In the genomic region with DNA sequence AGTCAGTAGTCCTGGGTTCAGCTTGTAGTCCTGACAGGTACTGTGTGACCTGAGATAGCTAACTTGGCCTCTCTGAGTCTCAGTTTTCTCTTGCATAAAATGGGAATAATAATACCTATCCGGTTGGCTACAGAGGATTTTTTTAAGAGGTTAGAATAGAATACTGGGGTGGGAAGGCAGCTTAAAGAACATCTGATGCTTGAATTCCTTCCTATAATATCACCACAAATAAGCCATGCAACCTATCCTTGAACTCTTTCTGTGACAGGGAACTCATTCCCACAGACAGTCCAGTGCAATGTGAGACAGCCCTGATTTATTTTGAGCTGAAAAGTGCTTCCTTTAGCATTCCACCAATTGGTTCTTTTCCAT, we compare ENCODE assay signal across 16 cellular contexts.
DNase-seq lines count a peak whose midpoint lies in the region; ATAC-seq and TF ChIP-seq lines count a peak whose summit lies in the region.
"Had no signal": no experiment of that assay in that cellular context is flagged by ENCODE, and none has a peak within 500 bp of the region (broad histone marks: within the 10 kb centered on the region; RNA-seq: fewer than 3 reads in every experiment).

No MANE protein-coding gene starts in this region.

- no peak overlapping the region for H3K4me2 ChIP-seq in neuronal stem cell (ENCODE audit: insufficient read depth, low read length, poor library complexity, severe bottlenecking)

- H4K8ac ChIP-seq in neuronal stem cell (ENCODE audit: low read depth, low read length) = no peak overlapping the region

- no peak overlapping the region for H4K91ac ChIP-seq in neuronal stem cell (ENCODE audit: low read depth, low read length, poor library complexity)

- H3K4me1 ChIP-seq in heart right ventricle (peaks cover 0 to 44% (median 23%) of the 10 kb centered on the region in 9 donors), neuronal stem cell (ENCODE audit: control insufficient read depth in 2 of 2, insufficient read depth in 1 of 2, low read depth in 1 of 2, low read length in 2 of 2) (peaks cover 2 to 7% of the 10 kb centered on the region in 2 donors), uterus (peaks cover 0 to 7% of the 10 kb centered on the region in 2 donors)

- TF ChIP-seq CTCF in heart right ventricle (IDR thresholded peaks at IDR 0.05) (no peak), coronary artery (IDR thresholded peaks at IDR 0.05) (no peak), uterus (IDR thresholded peaks at IDR 0.05) (no peak)

- no peak overlapping the region for H2BK120ac ChIP-seq in neuronal stem cell (ENCODE audit: low read depth, low read length)

- no peak overlapping the region for H3K23ac ChIP-seq in neuronal stem cell (ENCODE audit: low read depth, low read length, poor library complexity)

- H3K9ac ChIP-seq in neuronal stem cell (ENCODE audit: low read depth, low read length, poor library complexity) = no peak overlapping the region

- no peak overlapping the region for H2AK5ac ChIP-seq in neuronal stem cell (ENCODE audit: low read depth, low read length)

- H3K79me1 ChIP-seq in neuronal stem cell (ENCODE audit: low read depth, low read length) = peaks cover 3% of the 10 kb centered on the region

- ATAC-seq in heart right ventricle = no peak
- ATAC-seq in Right ventricle myocardium inferior = no peak
- no peak for ATAC-seq in HG02763 (IDR thresholded peaks at IDR 0.05; ENCODE audit: unreplicated experiment)
- ATAC-seq in HG02678 (IDR thresholded peaks at IDR 0.05; ENCODE audit: unreplicated experiment) = no peak

- WGBS in heart right ventricle, 2 donors = 94% methylated on average over 1 of the region's 1 CpG
- WGBS in neuronal stem cell (ENCODE audit: extremely low coverage in 2 of 2, insufficient read length in 2 of 2, insufficient replicate concordance in 1 of 2), 2 donors = no CpG with 5 or more reads among the region's 1 CpG

- H3K36me3 ChIP-seq in heart right ventricle (peaks cover 0 to 5% (median 0%) of the 10 kb centered on the region in 9 donors), neuronal stem cell (replicated peaks in 1 of 2; ENCODE audit: control insufficient read depth in 2 of 2, insufficient read depth in 2 of 2, low read length in 2 of 2) (peaks cover 0 to 7% of the 10 kb centered on the region in 2 donors), uterus (no peaks in the 10 kb centered on the region)

- H3K27ac ChIP-seq in heart right ventricle (peak overlapping the region in 7 of 10 donors; percentile 1 to 70 (median 56)), coronary artery (peak overlapping the region; percentile 56 to 85), neuronal stem cell (replicated peaks; ENCODE audit: low read length) (no peak overlapping the region), uterus (peak overlapping the region; percentile 80 to 81)

- H3K4me3 ChIP-seq in heart right ventricle (no peak overlapping the region), coronary artery (no peak overlapping the region), neuronal stem cell (ENCODE audit: low read length in 2 of 2) (no peak overlapping the region), uterus (no peak overlapping the region)
- H3K4me3 ChIP-seq: dorsolateral prefrontal cortex had no signal

- H3K14ac ChIP-seq in neuronal stem cell (ENCODE audit: low read length) = no peak overlapping the region

- no peak overlapping the region for H2BK5ac ChIP-seq in neuronal stem cell (ENCODE audit: low read length)

- H3K9me3 ChIP-seq in heart right ventricle (no peaks in the 10 kb centered on the region), neuronal stem cell (replicated peaks in 1 of 2; ENCODE audit: control insufficient read depth in 2 of 2, insufficient read depth in 1 of 2, low read depth in 1 of 2, low read length in 2 of 2) (no peaks in the 10 kb centered on the region), uterus (no peaks in the 10 kb centered on the region)

- DNase-seq in heart right ventricle (no peak), Right ventricle myocardium inferior (ENCODE audit: missing footprints) (no peak), coronary artery (ENCODE audit: low spot score) (peak; percentile 9), neuronal stem cell (ENCODE audit: low spot score) (no peak), uterus (no peak), head of caudate nucleus (no peak)
- DNase-seq: activated CD4-positive, alpha-beta memory T cell treated with anti-CD3 and anti-CD28 coated beads for 36 hours; CD8-positive, alpha-beta memory T cell; dorsolateral prefrontal cortex; immature natural killer cell; Kasumi-1; midbrain; occipital lobe; stimulated activated CD4-positive, alpha-beta T cell treated with anti-CD3 and anti-CD28 coated beads, Interleukin-12 subunit alpha, Interleukin-12 subunit beta, amount 100 ng/mL, for 4 hours had no signal

- H3K4ac ChIP-seq in neuronal stem cell (ENCODE audit: low read length) = no peak overlapping the region

- no peaks in the 10 kb centered on the region for H3K27me3 ChIP-seq in heart right ventricle
- H3K27me3 ChIP-seq in neuronal stem cell (ENCODE audit: control insufficient read depth in 3 of 3, insufficient read depth in 3 of 3, low read depth in 1 of 3, low read length in 3 of 3) = no peaks in the 10 kb centered on the region
- no peaks in the 10 kb centered on the region for H3K27me3 ChIP-seq in uterus
- H3K27me3 ChIP-seq: dorsolateral prefrontal cortex had no signal

- no peak overlapping the region for H2BK12ac ChIP-seq in neuronal stem cell (ENCODE audit: low read length)

- no peak overlapping the region for H3K18ac ChIP-seq in neuronal stem cell (ENCODE audit: low read length)

- H2AFZ ChIP-seq in neuronal stem cell (ENCODE audit: low read length) = peak overlapping the region; percentile 49

- intact Hi-C loops in heart right ventricle (cut with DNase I) = no loop called here
- intact Hi-C loops in Right ventricle myocardium inferior (cut with DNase I) = no loop called here
- intact Hi-C loops in uterus (cut with DNase I; ENCODE audit: low total_unique reads) = no loop called here
- intact Hi-C loops in head of caudate nucleus (cut with DNase I) = no loop called here

- TF ChIP-seq POLR2A in uterus (IDR thresholded peaks at IDR 0.05) = no peak

- no peak overlapping the region for H2BK15ac ChIP-seq in neuronal stem cell (ENCODE audit: low read length)
